ENCODE assay signal across 8 cellular contexts in genomic region chr3:129119365-129120100, GRCh38. TPM values are rescaled to one million over a fixed set of nuclear protein-coding genes. Genes with fewer than 3 reads are reported as not detected.
DNase-seq lines count a peak whose midpoint lies in the region; ATAC-seq and TF ChIP-seq lines count a peak whose summit lies in the region.

No MANE protein-coding gene starts in this region.

- intact Hi-C loops in aorta (cut with DNase I), result loop anchor here in 1 of 2 donors (5.0 kb wide), 1 partner anchor 67 kb away; no protein-coding TSS in a partner anchor

- H3K9me3 ChIP-seq in hepatocyte (ENCODE audit: low read depth) (no peaks in the 10 kb centered on the region), aorta (ENCODE audit: control insufficient read depth, low read length) (no peaks in the 10 kb centered on the region)

- H3K4me3 ChIP-seq in hepatocyte (peak overlapping the region; percentile 25), aorta (ENCODE audit: low read length in 2 of 2) (no peak overlapping the region)

- H4K20me1 ChIP-seq in hepatocyte (ENCODE audit: insufficient read depth, poor library complexity, severe bottlenecking), result peaks cover 30% of the 10 kb centered on the region

- no peak for TF ChIP-seq CTCF in hepatocyte (IDR thresholded peaks at IDR 0.05; ENCODE audit: poor library complexity)

- H3K4me1 Mint-ChIP-seq in activated T-cell treated with anti-CD3 and anti-CD28 coated beads, Interleukin-2, amount 50 U/mL, for 4 hours (ENCODE audit: low read depth), result peaks cover 65% of the 10 kb centered on the region
- peaks cover 51% of the 10 kb centered on the region for H3K4me1 Mint-ChIP-seq in stimulated activated effector memory CD8-positive, alpha-beta T cell treated with anti-CD3 and anti-CD28 coated beads, Interleukin-12 subunit alpha, Interleukin-12 subunit beta, amount 100 ng/mL, for 72 hours

- H3K27me3 ChIP-seq in hepatocyte, result no peaks in the 10 kb centered on the region
- no peaks in the 10 kb centered on the region for H3K27me3 ChIP-seq in aorta (ENCODE audit: control insufficient read depth in 1 of 2, insufficient read depth in 2 of 2, low read length in 1 of 2)

- H3K27me3 Mint-ChIP-seq in activated T-cell treated with anti-CD3 and anti-CD28 coated beads, Interleukin-2, amount 50 U/mL, for 4 hours (ENCODE audit: low read depth), result no peaks in the 10 kb centered on the region

- H3K36me3 Mint-ChIP-seq in activated T-cell treated with anti-CD3 and anti-CD28 coated beads, Interleukin-2, amount 50 U/mL, for 4 hours (ENCODE audit: insufficient read depth), result peaks cover 8% of the 10 kb centered on the region
- peaks cover 60% of the 10 kb centered on the region for H3K36me3 Mint-ChIP-seq in stimulated activated effector memory CD8-positive, alpha-beta T cell treated with anti-CD3 and anti-CD28 coated beads, Interleukin-12 subunit alpha, Interleukin-12 subunit beta, amount 100 ng/mL, for 72 hours

- WGBS in hepatocyte (ENCODE audit: low lambda C conversion rate, missing lambda C conversion rate), result 17% methylated on average over 13 of the region's 13 CpGs
- 22 to 25% methylated on average over 13 of the region's 13 CpGs for WGBS in aorta, 2 donors

- no peaks in the 10 kb centered on the region for H3K9me2 ChIP-seq in hepatocyte (replicated peaks; ENCODE audit: insufficient read depth)

- H3K27ac Mint-ChIP-seq in stimulated activated effector memory CD8-positive, alpha-beta T cell treated with anti-CD3 and anti-CD28 coated beads, Interleukin-12 subunit alpha, Interleukin-12 subunit beta, amount 100 ng/mL, for 72 hours, result peak overlapping the region; percentile 80

- H3K79me2 ChIP-seq in hepatocyte, result peaks cover 58% of the 10 kb centered on the region

- no peaks in the 10 kb centered on the region for H3K9me3 Mint-ChIP-seq in activated T-cell treated with anti-CD3 and anti-CD28 coated beads, Interleukin-2, amount 50 U/mL, for 4 hours
- H3K9me3 Mint-ChIP-seq in stimulated activated effector memory CD8-positive, alpha-beta T cell treated with anti-CD3 and anti-CD28 coated beads, Interleukin-12 subunit alpha, Interleukin-12 subunit beta, amount 100 ng/mL, for 72 hours, result no peaks in the 10 kb centered on the region

- H3K36me3 ChIP-seq in hepatocyte (replicated peaks; ENCODE audit: insufficient read depth, low read depth), result no peaks in the 10 kb centered on the region
- H3K36me3 ChIP-seq in aorta (ENCODE audit: control insufficient read depth in 1 of 2, insufficient read depth in 2 of 2, low read length in 1 of 2), result no peaks in the 10 kb centered on the region

- H3K27ac ChIP-seq in hepatocyte (peak overlapping the region; percentile 90), aorta (ENCODE audit: low read depth in 1 of 2, low read length in 2 of 2) (no peak overlapping the region)

- ATAC-seq in activated T-cell treated with anti-CD3 and anti-CD28 coated beads, Interleukin-2, amount 50 U/mL, for 4 hours, result no peak
- ATAC-seq in stimulated activated effector memory CD8-positive, alpha-beta T cell treated with anti-CD3 and anti-CD28 coated beads, Interleukin-12 subunit alpha, Interleukin-12 subunit beta, amount 100 ng/mL, for 72 hours, result no peak
- no peak for ATAC-seq in aorta (ENCODE audit: low FRiP score)

- H2AFZ ChIP-seq in hepatocyte, result no peak overlapping the region

- DNase-seq in activated CD4-positive, CD25-positive, alpha-beta regulatory T cell treated with anti-CD3 and anti-CD28 coated beads, Interleukin-2, amount 50 U/mL, for 72 hours, result peak; percentile 56
- DNase-seq in activated CD4-positive, CD25-positive, alpha-beta regulatory T cell (lab: John Stamatoyannopoulos, UW), result no peak
- no peak for DNase-seq in activated T-cell treated with anti-CD3 and anti-CD28 coated beads, Interleukin-2, amount 50 U/mL, for 4 hours
- DNase-seq in hepatocyte (ENCODE audit: low spot score) (peak; percentile 85), aorta (no peak), SIG-M5 (lab: John Stamatoyannopoulos, UW) (no peak)
- DNase-seq in stimulated activated effector memory CD8-positive, alpha-beta T cell treated with anti-CD3 and anti-CD28 coated beads, Interleukin-12 subunit alpha, Interleukin-12 subunit beta, amount 100 ng/mL, for 72 hours (ENCODE audit: low spot score in 2 of 2), result no peak
- DNase-seq in activated CD8-positive, alpha-beta memory T cell treated with anti-CD3 and anti-CD28 coated beads, Interleukin-2, amount 50 U/mL, for 4 hours, result no peak

- H3K4me2 ChIP-seq in hepatocyte, result peak overlapping the region; percentile 90

- H3K4me1 ChIP-seq in hepatocyte (ENCODE audit: insufficient read depth), result peaks cover 40% of the 10 kb centered on the region
- H3K4me1 ChIP-seq in aorta (ENCODE audit: control insufficient read depth in 1 of 2, insufficient read depth in 2 of 2, low read length in 2 of 2), result no peaks in the 10 kb centered on the region

- H3K4me3 Mint-ChIP-seq in activated T-cell treated with anti-CD3 and anti-CD28 coated beads, Interleukin-2, amount 50 U/mL, for 4 hours, result peak overlapping the region; percentile 90
- peak overlapping the region; percentile 77 for H3K4me3 Mint-ChIP-seq in stimulated activated effector memory CD8-positive, alpha-beta T cell treated with anti-CD3 and anti-CD28 coated beads, Interleukin-12 subunit alpha, Interleukin-12 subunit beta, amount 100 ng/mL, for 72 hours

RNA-seq across cellular contexts. Expression of gene RAB43, which starts 2.1 kb away (rescaled TPM):
- total RNA-seq in activated T-cell treated with anti-CD3 and anti-CD28 coated beads, Interleukin-2, amount 50 U/mL, for 4 hours, result 10 to 100 TPM; 24.4 to 30.6 (median 25.0) TPM
- 22.2 and 23.5 TPM in 2 replicates for total RNA-seq in hepatocyte
- 23.2 and 27.1 TPM in 2 replicates for polyA plus RNA-seq in hepatocyte
- total RNA-seq in aorta, result 10 to 100 TPM; 24.0 to 25.4 TPM
- polyA plus RNA-seq in aorta, result 10 to 100 TPM in 1 of 2 donors, 1 to 10 TPM in 1; 3.5 to 10.3 TPM

RNA-seq across cellular contexts. Expression of gene ISY1, which starts 41.3 kb away (rescaled TPM):
- total RNA-seq in activated T-cell treated with anti-CD3 and anti-CD28 coated beads, Interleukin-2, amount 50 U/mL, for 4 hours, result 100 to 1,000 TPM in 1 of 3 donors, 10 to 100 TPM in 2; 93.1 to 101 (median 93.9) TPM
- total RNA-seq in hepatocyte, result 20.1 and 23.0 TPM in 2 replicates
- polyA plus RNA-seq in hepatocyte, result 35.8 and 38.8 TPM in 2 replicates
- total RNA-seq in aorta, result 10 to 100 TPM; 26.1 to 30.3 TPM
- polyA plus RNA-seq in aorta, result 10 to 100 TPM; 23.8 to 26.3 TPM

RNA-seq across cellular contexts. Expression of gene GP9, which starts 59.0 kb away (rescaled TPM):
- not detected for total RNA-seq in activated T-cell treated with anti-CD3 and anti-CD28 coated beads, Interleukin-2, amount 50 U/mL, for 4 hours
- not detected in 2 replicates for total RNA-seq in hepatocyte
- polyA plus RNA-seq in hepatocyte, result not detected in 2 replicates
- total RNA-seq in aorta, result not detected
- not detected for polyA plus RNA-seq in aorta

Comparison
In these comparisons a context has a peak if more than half of its experiments do, and no peak if none do; other contexts are left out.
1. DNase-seq: peak in activated CD4-positive, CD25-positive, alpha-beta regulatory T cell treated with anti-CD3 and anti-CD28 coated beads, Interleukin-2, amount 50 U/mL, for 72 hours (single experiment) and hepatocyte (single experiment); none in activated CD4-positive, CD25-positive, alpha-beta regulatory T cell (0 of 4), activated T-cell treated with anti-CD3 and anti-CD28 coated beads, Interleukin-2, amount 50 U/mL, for 4 hours (single experiment), stimulated activated effector memory CD8-positive, alpha-beta T cell treated with anti-CD3 and anti-CD28 coated beads, Interleukin-12 subunit alpha, Interleukin-12 subunit beta, amount 100 ng/mL, for 72 hours (0 of 2), activated CD8-positive, alpha-beta memory T cell treated with anti-CD3 and anti-CD28 coated beads, Interleukin-2, amount 50 U/mL, for 4 hours (single experiment), aorta (0 of 2) and SIG-M5 (single experiment).